In the genomic region with DNA sequence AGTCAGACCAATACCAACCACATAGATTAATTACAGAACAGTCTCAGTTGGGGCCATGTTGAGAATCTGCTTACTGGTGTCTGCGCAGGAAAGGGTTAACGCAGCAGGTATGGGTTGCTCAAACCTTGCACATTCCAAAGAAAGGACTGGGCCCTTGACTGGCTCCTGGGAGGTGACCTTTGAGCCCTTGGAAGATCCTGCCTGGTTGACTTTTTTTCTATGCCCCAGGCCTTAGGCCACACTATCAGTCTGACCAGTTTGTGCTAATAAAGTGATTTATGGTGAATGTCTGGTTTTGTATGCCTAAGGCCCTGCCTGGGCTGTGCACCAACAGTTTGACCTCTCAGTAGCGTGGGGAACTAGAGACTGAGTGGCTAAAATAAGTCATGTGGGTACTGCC, we compare ENCODE assay signal across 24 cellular contexts.
"Had no signal": no experiment of that assay in that cellular context is flagged by ENCODE, and none has a peak within 500 bp of the region (broad histone marks: within the 10 kb centered on the region; RNA-seq: fewer than 3 reads in every experiment).

No MANE protein-coding gene starts in this region.

- H3K36me3 ChIP-seq: colonic mucosa, esophagus muscularis mucosa, gastroesophageal sphincter, heart left ventricle, pancreas, right lobe of liver, suprapubic skin, transverse colon had no signal

- H3K4me2 ChIP-seq: smooth muscle cell had no signal

- H3K9me3 ChIP-seq: colonic mucosa, esophagus muscularis mucosa, gastroesophageal sphincter, heart left ventricle, pancreas, right lobe of liver, suprapubic skin, transverse colon had no signal

- H3K27me3 ChIP-seq: colonic mucosa, pancreas, right lobe of liver had no signal

- ATAC-seq: foreskin keratinocyte; gastroesophageal sphincter; heart left ventricle; left lobe of liver; natural killer cell; pancreas; right lobe of liver; stimulated activated naive CD8-positive, alpha-beta T cell treated with anti-CD3 and anti-CD28 coated beads, Interleukin-15, amount 100 ng/mL, for 72 hours had no signal

- H3K27ac ChIP-seq: colonic mucosa, esophagus muscularis mucosa, foreskin keratinocyte, gastroesophageal sphincter, heart left ventricle, pancreas, right lobe of liver, suprapubic skin, transverse colon had no signal

- H3K4me1 ChIP-seq: colonic mucosa, foreskin keratinocyte, gastroesophageal sphincter, right lobe of liver, suprapubic skin had no signal

- DNase-seq: colonic mucosa; dermis blood vessel endothelial cell; effector memory CD4-positive, alpha-beta T cell; foreskin keratinocyte; heart left ventricle; hippocampal formation; kidney glomerular epithelial cell; natural killer cell; occipital lobe; pancreas; right lobe of liver; stimulated activated CD4-positive, alpha-beta T cell treated with anti-CD3 and anti-CD28 coated beads, Interleukin-12 subunit alpha, Interleukin-12 subunit beta, amount 100 ng/mL, for 4 hours; stimulated activated CD4-positive, alpha-beta T cell treated with anti-CD3 and anti-CD28 coated beads, Interleukin-1b, Interleukin-23, amount 100 ng/mL, for 48 hours; stimulated activated CD4-positive, alpha-beta T cell treated with anti-CD3 and anti-CD28 coated beads, Interleukin-4, amount 100 ng/mL, for 1 hour; stimulated activated CD8-positive, alpha-beta memory T cell treated with anti-CD3 and anti-CD28 coated beads, Interleukin-4, amount 100 ng/mL, for 48 hours; stimulated activated naive CD4-positive, alpha-beta T cell; stimulated activated naive CD8-positive, alpha-beta T cell treated with anti-CD3 and anti-CD28 coated beads, Interleukin-15, amount 100 ng/mL, for 72 hours; transverse colon had no signal

- H3K4me3 ChIP-seq: colonic mucosa, esophagus muscularis mucosa, gastroesophageal sphincter, heart left ventricle, lung, pancreas, right lobe of liver, smooth muscle cell, suprapubic skin, transverse colon had no signal
